8 cellular contexts compared by ENCODE assay signal in genomic region chr11:126355324-126355925, GRCh38. TPM values are rescaled to one million over a fixed set of nuclear protein-coding genes. Genes with fewer than 3 reads are reported as not detected.
DNase-seq lines count a peak whose midpoint lies in the region; ATAC-seq and TF ChIP-seq lines count a peak whose summit lies in the region.

A gene with protein sequence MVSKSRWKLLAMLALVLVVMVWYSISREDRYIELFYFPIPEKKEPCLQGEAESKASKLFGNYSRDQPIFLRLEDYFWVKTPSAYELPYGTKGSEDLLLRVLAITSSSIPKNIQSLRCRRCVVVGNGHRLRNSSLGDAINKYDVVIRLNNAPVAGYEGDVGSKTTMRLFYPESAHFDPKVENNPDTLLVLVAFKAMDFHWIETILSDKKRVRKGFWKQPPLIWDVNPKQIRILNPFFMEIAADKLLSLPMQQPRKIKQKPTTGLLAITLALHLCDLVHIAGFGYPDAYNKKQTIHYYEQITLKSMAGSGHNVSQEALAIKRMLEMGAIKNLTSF (plus strand): TSS chr11:126355686. CDS start chr11:126406156, 50,470 bp downstream.

- H3K27ac ChIP-seq in HL-60 (replicated peaks): peak within 1 kb of the TSS; percentile 97
- peak within 1 kb of the TSS; percentile 84 for H3K27ac ChIP-seq in neutrophil
- peak within 1 kb of the TSS; percentile 95 for H3K27ac ChIP-seq in substantia nigra (ENCODE audit: low read depth, low read length, poor library complexity, severe bottlenecking)

- peak; percentile 70 for ATAC-seq in GM19452 (IDR thresholded peaks at IDR 0.05; ENCODE audit: unreplicated experiment)

- H3K27me3 ChIP-seq in HL-60 (ENCODE audit: insufficient read depth, poor library complexity, severe bottlenecking): no peaks in the 10 kb centered on the region
- no peaks in the 10 kb centered on the region for H3K27me3 ChIP-seq in neutrophil

- H3K4me1 ChIP-seq in neutrophil (ENCODE audit: control insufficient read depth in 1 of 2, insufficient read depth in 1 of 2, low read depth in 1 of 2, low read length in 1 of 2): peaks cover 78 to 79% of the 10 kb centered on the region in 2 experiments

- H3K4me3 ChIP-seq in HL-60 (replicated peaks; ENCODE audit: insufficient read depth, low read length) (peak within 1 kb of the TSS; percentile 83), neutrophil (ENCODE audit: low read depth in 1 of 2, low read length in 1 of 2) (peak within 1 kb of the TSS; percentile 93 to 99)

- no peaks in the 10 kb centered on the region for H3K36me3 ChIP-seq in neutrophil

- no peaks in the 10 kb centered on the region for H3K9me3 ChIP-seq in neutrophil

- TF ChIP-seq CTCF in HL-60 (IDR thresholded peaks at IDR 0.05; ENCODE audit: insufficient read depth, low read length) (no peak), neutrophil (IDR thresholded peaks at IDR 0.05) (peak; percentile 39)

- peak; percentile 65 for DNase-seq in COLO668 (lab: John Stamatoyannopoulos, UW; ENCODE audit: unreplicated experiment)
- peak; percentile 86 to 87 for DNase-seq in HL-60 (ENCODE audit: low read depth in 1 of 2, low spot score in 1 of 2)
- DNase-seq in RPMI7951 (ENCODE audit: low read depth): peak; percentile 84
- DNase-seq in activated gamma-delta T cell treated with Interleukin-2 at 50 U/mL for 16 hours: peak; percentile 53
- DNase-seq in foreskin melanocyte: peak; percentile 74
- DNase-seq in substantia nigra (lab: John Stamatoyannopoulos, UW): peak; percentile 17 to 91 (median 79)

RNA-seq across cellular contexts. Expression of the gene that starts here (rescaled TPM):
- total RNA-seq in RPMI7951 (2014; rRNA removed; shearing (Covaris generic)): 99.7 and 108 TPM in 2 replicates

Comparison
In these comparisons a context has a peak if more than half of its experiments do, and no peak if none do; other contexts are left out.
1. Peak in every context shown above with its lines: DNase-seq, ATAC-seq, H3K4me3 ChIP-seq and H3K27ac ChIP-seq.